28 cellular contexts compared by ENCODE assay signal in the genomic region with DNA sequence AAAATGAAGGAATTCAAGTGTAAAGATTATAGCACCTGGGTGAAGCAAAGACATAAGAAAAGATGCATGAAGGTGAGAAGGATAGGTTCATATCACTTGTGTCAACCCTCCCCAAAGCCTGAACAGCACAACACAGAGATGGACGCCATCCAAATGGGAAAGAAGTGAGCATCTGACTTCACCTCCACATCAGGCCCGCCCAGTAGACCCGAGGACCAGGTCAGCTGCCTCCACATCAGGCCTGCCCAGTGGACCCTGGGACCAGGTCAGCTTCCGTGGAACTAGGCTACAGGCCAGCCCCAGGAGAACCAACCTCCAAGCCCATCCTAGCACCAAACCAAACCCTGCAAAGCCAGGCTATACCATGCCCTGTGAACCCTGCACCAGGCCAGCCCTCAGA.
"Had no signal": no experiment of that assay in that cellular context is flagged by ENCODE, and none has a peak within 500 bp of the region (broad histone marks: within the 10 kb centered on the region; RNA-seq: fewer than 3 reads in every experiment).

No MANE protein-coding gene starts in this region.

- H3K4me3 ChIP-seq: hepatocyte, left ventricle myocardium inferior, lung, neural progenitor cell, pancreas, prostate gland, skin epidermis, stomach, testis, thyroid gland, transverse colon, upper lobe of left lung had no signal

- H3K4me1 ChIP-seq: left ventricle myocardium inferior, neural progenitor cell, pancreas, prostate gland, stomach, testis, thyroid gland, transverse colon, upper lobe of left lung had no signal

- H3K4me3 Mint-ChIP-seq: mesothelial cell of epicardium; natural killer cell; nephron progenitor cell; neural progenitor cell; stimulated activated naive B cell treated with anti-CD40 and anti-IgM and Interleukin-4, amounts not matched to agents 10 μg/mL and 1 μg/mL and 100 μg/mL, for 72 hours had no signal

- H3K36me3 ChIP-seq: left ventricle myocardium inferior, neural progenitor cell, pancreas, prostate gland, stomach, thyroid gland, transverse colon, upper lobe of left lung had no signal

- H3K36me3 Mint-ChIP-seq: mesothelial cell of epicardium; naive B cell; natural killer cell; neural progenitor cell; stimulated activated naive B cell treated with anti-CD40 and anti-IgM and Interleukin-4, amounts not matched to agents 10 μg/mL and 1 μg/mL and 100 μg/mL, for 72 hours had no signal

- DNase-seq: islet precursor cell; left ventricle myocardium inferior; mesendoderm; naive B cell; natural killer cell; nephron progenitor cell; pancreas; posterior cingulate gyrus; retina; right cardiac atrium; stimulated activated CD4-positive, alpha-beta T cell treated with anti-CD3 and anti-CD28 coated beads, Interleukin-12 subunit alpha, Interleukin-12 subunit beta, amount 100 ng/mL, for 4 hours; stimulated activated CD4-positive, alpha-beta T cell treated with anti-CD3 and anti-CD28 coated beads, Interleukin-15, amount 100 ng/mL, for 24 hours; stimulated activated CD4-positive, alpha-beta T cell treated with anti-CD3 and anti-CD28 coated beads, Interleukin-2, amount 100 ng/mL, for 24 hours; stimulated activated CD4-positive, alpha-beta T cell treated with anti-CD3 and anti-CD28 coated beads, Interleukin-4, amount 100 ng/mL, for 1 hour; stimulated activated naive B cell treated with anti-CD40 and anti-IgM and Interleukin-4, amounts not matched to agents 10 μg/mL and 1 μg/mL and 100 μg/mL, for 72 hours; stimulated activated naive CD8-positive, alpha-beta T cell treated with anti-CD3 and anti-CD28 coated beads, Interleukin-15, Interleukin-2, amounts not matched to agents 100 U/mL and 50 U/mL, for 24 hours; stomach; testis; thyroid gland; transverse colon had no signal

- H3K27me3 Mint-ChIP-seq: stimulated activated naive B cell treated with anti-CD40 and anti-IgM and Interleukin-4, amounts not matched to agents 10 μg/mL and 1 μg/mL and 100 μg/mL, for 72 hours had no signal

- H3K9me3 ChIP-seq: pancreas, prostate gland, testis, thyroid gland, transverse colon had no signal

- H3K27ac Mint-ChIP-seq: mesothelial cell of epicardium, natural killer cell, nephron progenitor cell, neural progenitor cell had no signal

- H3K9me3 Mint-ChIP-seq: natural killer cell had no signal

- H3K4me1 Mint-ChIP-seq: mesothelial cell of epicardium; naive B cell; natural killer cell; neural progenitor cell; stimulated activated naive B cell treated with anti-CD40 and anti-IgM and Interleukin-4, amounts not matched to agents 10 μg/mL and 1 μg/mL and 100 μg/mL, for 72 hours had no signal

- ATAC-seq: natural killer cell; pancreas; right cardiac atrium; sciatic nerve; stimulated activated naive B cell treated with anti-CD40 and anti-IgM and Interleukin-4, amounts not matched to agents 10 μg/mL and 1 μg/mL and 100 μg/mL, for 72 hours; stimulated activated naive CD8-positive, alpha-beta T cell treated with anti-CD3 and anti-CD28 coated beads, Interleukin-15, Interleukin-2, amounts not matched to agents 100 U/mL and 50 U/mL, for 24 hours had no signal

- H3K27me3 ChIP-seq: hepatocyte, neural progenitor cell, pancreas, stomach, testis, thyroid gland, transverse colon, upper lobe of left lung had no signal

- H3K27ac ChIP-seq: hepatocyte, left ventricle myocardium inferior, neural progenitor cell, pancreas, prostate gland, skin epidermis, stomach, testis, thyroid gland, transverse colon, upper lobe of left lung had no signal
